ENCODE assay signal across 14 cellular contexts in the genomic region with DNA sequence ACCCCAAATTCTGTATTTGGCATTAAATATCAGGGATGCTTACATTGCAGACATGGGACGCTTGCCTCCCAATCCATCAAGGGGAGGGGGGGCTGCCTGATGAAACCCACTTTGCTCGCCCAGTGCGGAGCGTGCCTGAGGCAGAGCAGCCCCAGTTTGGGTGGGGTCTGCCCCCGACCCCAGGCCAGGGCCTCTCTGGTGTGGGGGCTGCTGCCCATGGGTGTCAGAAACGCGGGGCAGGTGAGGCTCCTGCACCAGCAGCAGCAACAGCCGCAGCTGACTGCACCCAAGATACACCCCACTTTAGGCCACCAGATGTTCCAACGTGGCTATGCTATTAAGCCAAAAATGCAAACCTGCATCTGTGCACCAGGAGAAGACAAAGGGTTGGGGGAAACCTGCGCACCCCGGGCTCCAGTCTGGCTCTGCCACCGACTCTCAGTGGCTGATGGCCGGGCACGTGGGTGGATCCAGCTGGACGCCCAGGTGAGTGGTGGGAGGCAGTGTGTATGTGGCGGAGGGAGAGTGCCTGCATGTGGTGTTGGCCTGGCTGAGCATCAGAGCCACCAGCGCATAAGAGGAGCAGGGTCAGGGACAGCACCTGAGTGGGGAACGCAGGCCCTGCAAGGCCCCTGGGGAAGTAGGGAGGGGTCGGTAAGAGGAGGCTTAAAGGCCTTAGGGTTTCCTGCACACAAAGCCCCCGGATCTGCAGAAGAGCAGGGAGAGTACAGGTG.
DNase-seq lines count a peak whose midpoint lies in the region; ATAC-seq and TF ChIP-seq lines count a peak whose summit lies in the region.
"Had no signal": no experiment of that assay in that cellular context is flagged by ENCODE, and none has a peak within 500 bp of the region (broad histone marks: within the 10 kb centered on the region; RNA-seq: fewer than 3 reads in every experiment).

No MANE protein-coding gene starts in this region.

- H3K4me2 ChIP-seq in H9 (ENCODE audit: insufficient read depth, insufficient read length, low read length) = no peak overlapping the region

- no peak for TF ChIP-seq POLR2A in sigmoid colon (IDR thresholded peaks at IDR 0.05)

- H2BK15ac ChIP-seq in H9 (ENCODE audit: low read depth, low read length) = no peak overlapping the region

- H3K9ac ChIP-seq in H9 (ENCODE audit: extremely low read depth, insufficient read length, low read length) = no peak overlapping the region

- ATAC-seq in aorta (ENCODE audit: low FRiP score) (no peak), GM18909 (IDR thresholded peaks at IDR 0.05; ENCODE audit: poor library complexity, unreplicated experiment) (no peak)
- ATAC-seq: CD8-positive, alpha-beta T cell had no signal

- H3K27ac Mint-ChIP-seq in H9 = peak overlapping the region in 2 of 3 experiments; percentile 46 to 66; a peak in 3 of 7 replicates
- H3K27ac Mint-ChIP-seq in chondrocyte (ENCODE audit: unreplicated experiment) = no peak overlapping the region
- peak overlapping the region; percentile 91 for H3K27ac Mint-ChIP-seq in neural crest cell (ENCODE audit: unreplicated experiment)
- H3K27ac Mint-ChIP-seq: B cell; CD8-positive, alpha-beta T cell; HFFc6 had no signal

- H3K27me3 Mint-ChIP-seq in H9 (ENCODE audit: low read depth) (no peaks in the 10 kb centered on the region), chondrocyte (ENCODE audit: low read depth) (peaks cover 30% of the 10 kb centered on the region), neural crest cell (ENCODE audit: low read depth) (no peaks in the 10 kb centered on the region)

- no peaks in the 10 kb centered on the region for H3K79me2 ChIP-seq in H9 (ENCODE audit: insufficient read depth, low read length)

- H3K4me1 ChIP-seq in H9 (ENCODE audit: insufficient read depth, low read length) = no peaks in the 10 kb centered on the region
- no peaks in the 10 kb centered on the region for H3K4me1 ChIP-seq in aorta (ENCODE audit: control insufficient read depth in 1 of 2, insufficient read depth in 2 of 2, low read length in 2 of 2)
- H3K4me1 ChIP-seq in sigmoid colon = no peaks in the 10 kb centered on the region
- H3K4me1 ChIP-seq: SJSA1 had no signal

- H3K18ac ChIP-seq in H9 (ENCODE audit: insufficient read length, low read depth, low read length) = no peak overlapping the region

- H3K36me3 Mint-ChIP-seq in H9 (ENCODE audit: insufficient read depth in 1 of 3, low read depth in 3 of 3) = no peaks in the 10 kb centered on the region
- no peaks in the 10 kb centered on the region for H3K36me3 Mint-ChIP-seq in chondrocyte (ENCODE audit: low read depth)
- H3K36me3 Mint-ChIP-seq in neural crest cell (ENCODE audit: low read depth) = no peaks in the 10 kb centered on the region
- H3K36me3 Mint-ChIP-seq: CD8-positive, alpha-beta T cell had no signal

- no peak overlapping the region for H3T11ph ChIP-seq in H9 (ENCODE audit: low read length)

- no peak overlapping the region for H4K8ac ChIP-seq in H9 (replicated peaks; ENCODE audit: insufficient read length, low read depth, low read length)

- no peak overlapping the region for H4K5ac ChIP-seq in H9 (ENCODE audit: insufficient read length, low read depth, low read length)

- H4K91ac ChIP-seq in H9 (ENCODE audit: insufficient read length, low read depth, low read length) = no peak overlapping the region

- H3K27me3 ChIP-seq in H9 (ENCODE audit: insufficient read depth, low read length) (no peaks in the 10 kb centered on the region), aorta (ENCODE audit: control insufficient read depth in 1 of 2, insufficient read depth in 2 of 2, low read length in 1 of 2) (no peaks in the 10 kb centered on the region), sigmoid colon (peaks cover 0 to 18% (median 8%) of the 10 kb centered on the region in 3 donors)

- WGBS in H9 (ENCODE audit: extremely low coverage, insufficient read length, low lambda C conversion rate) = no CpG with 5 or more reads among the region's 20 CpGs
- WGBS in aorta, 2 donors = 87 to 88% methylated on average over 20 of the region's 20 CpGs
- WGBS in sigmoid colon, 2 donors = 81 to 90% methylated on average over 20 of the region's 20 CpGs

- H3K79me1 ChIP-seq in H9 (ENCODE audit: insufficient read depth, low read depth, low read length, poor library complexity, severe bottlenecking) = no peaks in the 10 kb centered on the region

- H3K4me3 Mint-ChIP-seq in H9 = peak overlapping the region in 1 of 2 experiments; percentile 15; a peak in 2 of 5 replicates
- no peak overlapping the region for H3K4me3 Mint-ChIP-seq in chondrocyte (ENCODE audit: unreplicated experiment)
- H3K4me3 Mint-ChIP-seq in neural crest cell = no peak overlapping the region
- H3K4me3 Mint-ChIP-seq: B cell; CD8-positive, alpha-beta T cell; HFFc6 had no signal

- no peak overlapping the region for H2AFZ ChIP-seq in H9 (ENCODE audit: low read length)

- H3K9me3 Mint-ChIP-seq in H9 (no peaks in the 10 kb centered on the region), chondrocyte (ENCODE audit: low read depth) (no peaks in the 10 kb centered on the region), neural crest cell (no peaks in the 10 kb centered on the region)
- H3K9me3 Mint-ChIP-seq: CD8-positive, alpha-beta T cell; HFFc6 had no signal

- no peak overlapping the region for H2BK20ac ChIP-seq in H9 (ENCODE audit: low read depth, low read length, poor library complexity, severe bottlenecking)

- H3K23ac ChIP-seq in H9 (ENCODE audit: insufficient read length, low read depth, low read length) = no peak overlapping the region

- H2BK5ac ChIP-seq in H9 (ENCODE audit: insufficient read length, low read length) = no peak overlapping the region

- TF ChIP-seq EP300 in sigmoid colon (IDR thresholded peaks at IDR 0.05) = no peak

- intact Hi-C loops in aorta (cut with DNase I) = no loop called here
- intact Hi-C loops in sigmoid colon (cut with DNase I) = no loop called here

- H3K36me3 ChIP-seq in aorta (ENCODE audit: control insufficient read depth in 1 of 2, insufficient read depth in 2 of 2, low read length in 1 of 2) = no peaks in the 10 kb centered on the region
- H3K36me3 ChIP-seq in sigmoid colon = no peaks in the 10 kb centered on the region
- H3K36me3 ChIP-seq: SJSA1 had no signal

- H3K27ac ChIP-seq in H9 (ENCODE audit: insufficient read length, low read depth, low read length) (no peak overlapping the region), aorta (ENCODE audit: low read depth in 1 of 2, low read length in 2 of 2) (no peak overlapping the region), sigmoid colon (no peak overlapping the region)
- H3K27ac ChIP-seq: SJSA1 had no signal

- no peak for TF ChIP-seq CTCF in H9 (conservative IDR thresholded peaks at IDR 0.05)
- TF ChIP-seq CTCF in chondrocyte (IDR thresholded peaks at IDR 0.05) = no peak
- no peak for TF ChIP-seq CTCF in neural crest cell (conservative IDR thresholded peaks at IDR 0.05)
- no peak for TF ChIP-seq CTCF in sigmoid colon (IDR thresholded peaks at IDR 0.05)

- no peaks in the 10 kb centered on the region for H4K20me1 ChIP-seq in H9 (ENCODE audit: control insufficient read depth, insufficient read depth, insufficient read length)

- H3K4me1 Mint-ChIP-seq in H9 (peaks cover 8 to 20% of the 10 kb centered on the region in 2 experiments), chondrocyte (ENCODE audit: low read depth) (no peaks in the 10 kb centered on the region), neural crest cell (peaks cover 6% of the 10 kb centered on the region)
- H3K4me1 Mint-ChIP-seq: B cell had no signal

- DNase-seq in H9 (no peak), chondrocyte (ENCODE audit: low spot score) (peak; percentile 75), neural crest cell (ENCODE audit: low read depth, low spot score) (no peak), aorta (peak; percentile 12 to 55), sigmoid colon (no peak), iPS-NIHi7 (ENCODE audit: extremely low spot score) (no peak)
- DNase-seq: CD8-positive, alpha-beta T cell; HFFc6; KG1; NCI-H510A; NCI-H82 had no signal

- H3K4ac ChIP-seq in H9 (ENCODE audit: low read depth, low read length) = no peak overlapping the region

- no peaks in the 10 kb centered on the region for H3K23me2 ChIP-seq in H9 (ENCODE audit: insufficient read length, low read depth, low read length, poor library complexity, severe bottlenecking)

- no peak overlapping the region for H2BK12ac ChIP-seq in H9 (ENCODE audit: insufficient read length, low read depth, low read length)

- H3K4me3 ChIP-seq in aorta (ENCODE audit: low read length in 2 of 2) (no peak overlapping the region), sigmoid colon (no peak overlapping the region)
- H3K4me3 ChIP-seq: SJSA1 had no signal

- H2AK5ac ChIP-seq in H9 (ENCODE audit: insufficient read length, low read length) = no peak overlapping the region

- no peaks in the 10 kb centered on the region for H3K9me3 ChIP-seq in H9 (ENCODE audit: control insufficient read depth, low read depth, low read length)
- H3K9me3 ChIP-seq in aorta (ENCODE audit: control insufficient read depth, low read length) = no peaks in the 10 kb centered on the region
- no peaks in the 10 kb centered on the region for H3K9me3 ChIP-seq in sigmoid colon
- H3K9me3 ChIP-seq: SJSA1 had no signal

- no peak overlapping the region for H2BK120ac ChIP-seq in H9 (ENCODE audit: low read depth, low read length, poor library complexity, severe bottlenecking)

- no peak overlapping the region; the same call in 1 of the 2 replicates for H3K14ac ChIP-seq in H9 (ENCODE audit: insufficient read depth, low read length)

- H3K56ac ChIP-seq in H9 (ENCODE audit: insufficient read length, low read depth, low read length) = no peak overlapping the region

Comparison
In these comparisons a context has a peak if more than half of its experiments do, and no peak if none do; other contexts are left out.
1. DNase-seq: peak in chondrocyte (single experiment) and aorta (2 of 2); none in H9 (single experiment), neural crest cell (single experiment), sigmoid colon (single experiment) and iPS-NIHi7 (single experiment).